30 cellular contexts compared by ENCODE assay signal in genomic region chr2:76204048-76204447, GRCh38.
"Had no signal": no experiment of that assay in that cellular context is flagged by ENCODE, and none has a peak within 500 bp of the region (broad histone marks: within the 10 kb centered on the region; RNA-seq: fewer than 3 reads in every experiment).

No MANE protein-coding gene starts in this region.

- H3K9me3 ChIP-seq: ascending aorta, breast epithelium, colonic mucosa, esophagus squamous epithelium, gastroesophageal sphincter, heart right ventricle had no signal

- H3K27ac ChIP-seq: ascending aorta, breast epithelium, cardiac muscle cell, colonic mucosa, epithelial cell of prostate, esophagus squamous epithelium, gastroesophageal sphincter, heart right ventricle had no signal

- H3K4me1 ChIP-seq: ascending aorta, breast epithelium, colonic mucosa, esophagus squamous epithelium, gastroesophageal sphincter, heart right ventricle had no signal

- FAIRE-seq: endometrium, endothelial cell of umbilical vein had no signal

- ATAC-seq: activated naive CD4-positive, alpha-beta T cell treated with anti-CD3 and anti-CD28 coated beads, Interleukin-2, amount 50 U/mL, for 72 hours; activated T-cell treated with anti-CD3 and anti-CD28 coated beads, Interleukin-2, amount 50 U/mL, for 72 hours; gastroesophageal sphincter; heart right ventricle; WTC11 had no signal

- H3K27me3 ChIP-seq: ascending aorta, breast epithelium, cardiac muscle cell, colonic mucosa, esophagus squamous epithelium, gastroesophageal sphincter, heart right ventricle had no signal

- H3K4me3 ChIP-seq: ascending aorta, breast epithelium, cardiac muscle cell, colonic mucosa, esophagus squamous epithelium, gastroesophageal sphincter, heart right ventricle had no signal

- DNase-seq: activated CD4-positive, alpha-beta memory T cell treated with anti-CD3 and anti-CD28 coated beads, Interleukin-2, amount 10 ng/mL, durations not matched to agents 7 days and 5 days; activated CD4-positive, alpha-beta T cell treated with anti-CD3 and anti-CD28 coated beads for 1 hour; activated CD4-positive, alpha-beta T cell treated with anti-CD3 and anti-CD28 coated beads for 4 hours; activated CD4-positive, alpha-beta T cell treated with anti-CD3 and anti-CD28 coated beads, Interleukin-2, amount 10 ng/mL, durations not matched to agents 7 days and 5 days; activated CD4-positive, alpha-beta T cell treated with anti-CD3 and anti-CD28 coated beads, Interleukin-2, amount 50 U/mL, for 4 hours; activated CD8-positive, alpha-beta memory T cell treated with anti-CD3 and anti-CD28 coated beads, Interleukin-2, amount 50 U/mL, for 48 hours; activated gamma-delta T cell; activated naive CD4-positive, alpha-beta T cell; activated naive CD4-positive, alpha-beta T cell treated with anti-CD3 and anti-CD28 coated beads, Interleukin-2, amount 10 ng/mL, durations not matched to agents 7 days and 5 days; activated naive CD8-positive, alpha-beta T cell treated with anti-CD3 and anti-CD28 coated beads, Interleukin-2, amount 10 ng/mL, durations not matched to agents 7 days and 5 days; activated T-cell treated with anti-CD3 and anti-CD28 coated beads for 4 hours; activated T-cell treated with anti-CD3 and anti-CD28 coated beads, Interleukin-2, amount 50 U/mL, for 24 hours; activated T-cell treated with anti-CD3 and anti-CD28 coated beads, Interleukin-2, amount 50 U/mL, for 72 hours; central memory CD4-positive, alpha-beta T cell; cerebellar nuclear complex; colonic mucosa; effector CD8-positive, alpha-beta T cell; esophagus squamous epithelium; foreskin melanocyte; heart right ventricle; T-helper 2 cell had no signal

- H3K36me3 ChIP-seq: ascending aorta, breast epithelium, cardiac muscle cell, colonic mucosa, esophagus squamous epithelium, gastroesophageal sphincter, heart right ventricle had no signal
